7 cellular contexts compared by ENCODE assay signal in genomic region chr2:113248997-113249770, GRCh38. TPM values are rescaled to one million over a fixed set of nuclear protein-coding genes. Genes with fewer than 3 reads are reported as not detected.
DNase-seq lines count a peak whose midpoint lies in the region; ATAC-seq and TF ChIP-seq lines count a peak whose summit lies in the region.

No MANE protein-coding gene starts in this region.

- H3K9me3 Mint-ChIP-seq in activated T-cell treated with anti-CD3 and anti-CD28 coated beads, Interleukin-2, amount 50 U/mL, for 72 hours: no peaks in the 10 kb centered on the region
- no peaks in the 10 kb centered on the region for H3K9me3 Mint-ChIP-seq in stimulated activated naive CD8-positive, alpha-beta T cell treated with anti-CD3 and anti-CD28 coated beads, Interleukin-15, Interleukin-2, amounts not matched to agents 100 ng/mL and 50 ng/mL, for 24 hours

- no peaks in the 10 kb centered on the region for H3K36me3 Mint-ChIP-seq in activated T-cell treated with anti-CD3 and anti-CD28 coated beads, Interleukin-2, amount 50 U/mL, for 72 hours (ENCODE audit: insufficient read depth in 2 of 2)
- H3K36me3 Mint-ChIP-seq in stimulated activated naive CD8-positive, alpha-beta T cell treated with anti-CD3 and anti-CD28 coated beads, Interleukin-15, Interleukin-2, amounts not matched to agents 100 ng/mL and 50 ng/mL, for 24 hours (ENCODE audit: low read depth): no peaks in the 10 kb centered on the region

- TF ChIP-seq RAD21 in neural cell (conservative IDR thresholded peaks at IDR 0.05): peak; percentile 67

- peak; percentile 88 for DNase-seq in GM13976 (ENCODE audit: low spot score)
- peak in 64 of 76 experiments; percentile 1 to 67 (median 34) for DNase-seq in HUDEP-2 (lab: John Stamatoyannopoulos, UW; ENCODE audit: unreplicated experiment in 76 of 76)
- peak; percentile 61 for DNase-seq in Panc1 (ENCODE audit: low read depth, low spot score)
- DNase-seq in activated T-cell treated with anti-CD3 and anti-CD28 coated beads, Interleukin-2, amount 50 U/mL, for 72 hours: peak; percentile 71 to 80
- peak; percentile 79 for DNase-seq in fibroblast of mammary gland (ENCODE audit: low read depth)

- H3K27ac ChIP-seq in Panc1 (ENCODE audit: low read length) (no peak overlapping the region), neural cell (ENCODE audit: low read length) (no peak overlapping the region)

- H3K36me3 ChIP-seq in Panc1 (ENCODE audit: control insufficient read depth, insufficient read depth, low read length): no peaks in the 10 kb centered on the region
- H3K36me3 ChIP-seq in neural cell (ENCODE audit: insufficient read depth, low read length): no peaks in the 10 kb centered on the region

- no peaks in the 10 kb centered on the region for H3K79me2 ChIP-seq in neural cell (replicated peaks; ENCODE audit: insufficient read depth, low read length)

- H3K4me2 ChIP-seq in neural cell (ENCODE audit: low read length): no peak overlapping the region

- no peaks in the 10 kb centered on the region for H3K4me1 ChIP-seq in Panc1 (ENCODE audit: control insufficient read depth, insufficient read depth, low read length)

- intact Hi-C loops in Panc1 (cut with micrococcal nuclease; ENCODE audit: unreplicated experiment): loop anchor here (1.0 to 5.0 kb wide), 2 partner anchors 47 to 121 kb away; no protein-coding TSS in a partner anchor

- in situ Hi-C loops in GM13976 (cut with MboI; ENCODE audit: low sequenced_read_pairs, unreplicated experiment): no loop called here
- in situ Hi-C loops in Panc1 (cut with HindIII; ENCODE audit: low pct_unique_long_range_greater_than_20kb, low sequenced_read_pairs): no loop called here

- H3K9me3 ChIP-seq in Panc1 (ENCODE audit: control insufficient read depth, insufficient read depth, low read depth, low read length) (no peaks in the 10 kb centered on the region), neural cell (ENCODE audit: low read length) (no peaks in the 10 kb centered on the region)

- no peak for TF ChIP-seq EP300 in neural cell (conservative IDR thresholded peaks at IDR 0.05; ENCODE audit: poor library complexity, severe bottlenecking)

- H3K4me3 Mint-ChIP-seq in activated T-cell treated with anti-CD3 and anti-CD28 coated beads, Interleukin-2, amount 50 U/mL, for 72 hours: no peak overlapping the region
- no peak overlapping the region for H3K4me3 Mint-ChIP-seq in stimulated activated naive CD8-positive, alpha-beta T cell treated with anti-CD3 and anti-CD28 coated beads, Interleukin-15, Interleukin-2, amounts not matched to agents 100 ng/mL and 50 ng/mL, for 24 hours

- peak; percentile 89 for ATAC-seq in Panc1
- peak; percentile 66 to 74 for ATAC-seq in activated T-cell treated with anti-CD3 and anti-CD28 coated beads, Interleukin-2, amount 50 U/mL, for 72 hours (replicated peaks in 1 of 2)

- peaks cover 46% of the 10 kb centered on the region for H3K4me1 Mint-ChIP-seq in activated T-cell treated with anti-CD3 and anti-CD28 coated beads, Interleukin-2, amount 50 U/mL, for 72 hours (ENCODE audit: low read depth)
- peaks cover 47% of the 10 kb centered on the region for H3K4me1 Mint-ChIP-seq in stimulated activated naive CD8-positive, alpha-beta T cell treated with anti-CD3 and anti-CD28 coated beads, Interleukin-15, Interleukin-2, amounts not matched to agents 100 ng/mL and 50 ng/mL, for 24 hours (ENCODE audit: low read depth)

- no peak overlapping the region for H3K27ac Mint-ChIP-seq in activated T-cell treated with anti-CD3 and anti-CD28 coated beads, Interleukin-2, amount 50 U/mL, for 72 hours
- peak overlapping the region; percentile 41 for H3K27ac Mint-ChIP-seq in stimulated activated naive CD8-positive, alpha-beta T cell treated with anti-CD3 and anti-CD28 coated beads, Interleukin-15, Interleukin-2, amounts not matched to agents 100 ng/mL and 50 ng/mL, for 24 hours

- H4K20me1 ChIP-seq in neural cell (ENCODE audit: insufficient read depth): no peaks in the 10 kb centered on the region

- H2AFZ ChIP-seq in neural cell (ENCODE audit: low read depth, low read length): no peak overlapping the region

- BruUV-seq in Panc1 (replicated peaks; lab: Mats Ljungman, UMichigan): no TSS peak

- peak; percentile 89 for TF ChIP-seq CTCF in GM13976 (IDR thresholded peaks at IDR 0.05; ENCODE audit: borderline replicate concordance, control extremely low read depth, extremely low read depth, insufficient read depth, missing control alignments)
- peak; percentile 94 for TF ChIP-seq CTCF in Panc1 (IDR thresholded peaks at IDR 0.05)
- peak; percentile 94 for TF ChIP-seq CTCF in fibroblast of mammary gland (conservative IDR thresholded peaks at IDR 0.05; ENCODE audit: control insufficient read depth, insufficient read depth, low read depth, low read length)
- TF ChIP-seq CTCF in neural cell (IDR thresholded peaks at IDR 0.05; ENCODE audit: poor library complexity, severe bottlenecking): peak; percentile 69

- CTCF ChIA-PET in Panc1 (lab: Charles Lee): interaction anchor here (0.6 to 1.0 kb wide), 6 partner anchors 11 to 199 kb away, joined by 3 to 9 read pairs (median 5); no protein-coding TSS in a partner anchor

- H3K9me2 ChIP-seq in neural cell (ENCODE audit: insufficient read depth, low read length): no peaks in the 10 kb centered on the region

- no peaks in the 10 kb centered on the region for H3F3A ChIP-seq in neural cell (ENCODE audit: insufficient read depth, low read length, poor library complexity, severe bottlenecking)

- POLR2A ChIA-PET in Panc1 (lab: Charles Lee): interaction anchor here (0.6 kb wide), 1 partner anchor 51 kb away, joined by 3 read pairs; no protein-coding TSS in a partner anchor

- H3K27me3 ChIP-seq in Panc1 (ENCODE audit: control insufficient read depth, insufficient read depth, low read length) (no peaks in the 10 kb centered on the region), neural cell (ENCODE audit: insufficient read depth, low read depth, low read length) (no peaks in the 10 kb centered on the region)

- no peak overlapping the region for H3K9ac ChIP-seq in neural cell (ENCODE audit: low read length)

- H3K4me3 ChIP-seq in Panc1 (ENCODE audit: low read depth in 2 of 2, low read length in 2 of 2) (no peak overlapping the region), fibroblast of mammary gland (ENCODE audit: control insufficient read depth, low read depth, low read length) (no peak overlapping the region), neural cell (ENCODE audit: low read length) (no peak overlapping the region)

- no peaks in the 10 kb centered on the region for H3K27me3 Mint-ChIP-seq in activated T-cell treated with anti-CD3 and anti-CD28 coated beads, Interleukin-2, amount 50 U/mL, for 72 hours (ENCODE audit: low read depth)
- no peaks in the 10 kb centered on the region for H3K27me3 Mint-ChIP-seq in stimulated activated naive CD8-positive, alpha-beta T cell treated with anti-CD3 and anti-CD28 coated beads, Interleukin-15, Interleukin-2, amounts not matched to agents 100 ng/mL and 50 ng/mL, for 24 hours

TF ChIP-seq in neural cell, 6 proteins besides CTCF, POLR2A, EP300 and RAD21:
- peak; percentile 70 for TF ChIP-seq SMC3 (conservative IDR thresholded peaks at IDR 0.05; ENCODE audit: poor library complexity)
- TF ChIP-seq MXI1 (conservative IDR thresholded peaks at IDR 0.05; ENCODE audit: poor library complexity, severe bottlenecking): no peak
- TF ChIP-seq EZH2 (IDR thresholded peaks at IDR 0.05; ENCODE audit: borderline replicate concordance, insufficient read depth, low read length, poor library complexity, severe bottlenecking): no peak

RNA-seq across cellular contexts. Expression of gene PAX8, which starts 29.5 kb away (rescaled TPM):
- 0.15 TPM for total RNA-seq in Panc1 (2021; ENCODE audit: unreplicated experiment)
- polyA plus RNA-seq in Panc1 (2012; ENCODE audit: insufficient read length): not detected
- total RNA-seq in activated T-cell treated with anti-CD3 and anti-CD28 coated beads, Interleukin-2, amount 50 U/mL, for 72 hours: 1 to 10 TPM; 3.0 to 4.3 TPM
- not detected in 2 replicates for polyA plus RNA-seq in neural cell
- polyA minus RNA-seq in neural cell: not detected in 2 replicates

Comparison
In these comparisons a context has a peak if more than half of its experiments do, and no peak if none do; other contexts are left out.
1. DNase-seq: peak in every context shown above with its lines; median percentile 88 in GM13976; 79 in fibroblast of mammary gland; 76 in activated T-cell treated with anti-CD3 and anti-CD28 coated beads, Interleukin-2, amount 50 U/mL, for 72 hours; 61 in Panc1; 34 in HUDEP-2.